17 cellular contexts compared by ENCODE assay signal in the genomic region with DNA sequence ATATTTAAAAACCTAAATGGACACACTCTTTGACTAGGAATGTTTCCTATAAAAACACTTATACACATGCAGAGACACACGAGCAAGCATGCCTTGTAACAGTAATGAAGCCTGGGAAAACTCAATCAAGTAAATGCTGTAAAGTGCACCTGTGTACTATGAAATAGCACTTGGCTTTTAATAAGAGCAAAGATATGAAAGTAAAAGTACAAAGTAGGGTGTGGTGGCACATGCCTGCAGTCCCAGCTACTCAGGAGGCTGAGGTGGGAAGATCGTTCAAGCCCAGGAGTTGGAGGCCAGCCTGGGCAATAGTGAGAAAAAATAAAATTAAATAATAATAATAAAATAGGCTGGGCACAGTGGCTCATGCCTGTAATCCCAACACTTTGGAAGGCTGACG.
DNase-seq lines count a peak whose midpoint lies in the region; ATAC-seq and TF ChIP-seq lines count a peak whose summit lies in the region.
"Had no signal": no experiment of that assay in that cellular context is flagged by ENCODE, and none has a peak within 500 bp of the region (broad histone marks: within the 10 kb centered on the region; RNA-seq: fewer than 3 reads in every experiment).

No MANE protein-coding gene starts in this region.

- H3K4me3 ChIP-seq in H7 (ENCODE audit: insufficient read depth, low read depth, low read length), result no peak overlapping the region
- no peak overlapping the region for H3K4me3 ChIP-seq in thyroid gland (replicated peaks in 1 of 3)
- H3K4me3 ChIP-seq in gastroesophageal sphincter, result no peak overlapping the region

- H3K27me3 ChIP-seq in H7 (ENCODE audit: control insufficient read depth, insufficient read depth, low read length), result no peaks in the 10 kb centered on the region
- no peaks in the 10 kb centered on the region for H3K27me3 ChIP-seq in thyroid gland
- H3K27me3 ChIP-seq in gastroesophageal sphincter, result no peaks in the 10 kb centered on the region

- peak overlapping the region; percentile 25 for H3K27ac Mint-ChIP-seq in activated CD8-positive, alpha-beta T cell treated with anti-CD3 and anti-CD28 coated beads, Interleukin-2, amount 10 ng/mL, durations not matched to agents 7 days and 5 days
- H3K27ac Mint-ChIP-seq in activated CD8-positive, alpha-beta T cell treated with anti-CD3 and anti-CD28 coated beads for 36 hours, result no peak overlapping the region
- no peak overlapping the region for H3K27ac Mint-ChIP-seq in chondrocyte (ENCODE audit: unreplicated experiment)

- H3K36me3 Mint-ChIP-seq in activated CD8-positive, alpha-beta T cell treated with anti-CD3 and anti-CD28 coated beads, Interleukin-2, amount 10 ng/mL, durations not matched to agents 7 days and 5 days (ENCODE audit: low read depth), result peaks cover 12% of the 10 kb centered on the region
- peaks cover 8% of the 10 kb centered on the region for H3K36me3 Mint-ChIP-seq in activated CD8-positive, alpha-beta T cell treated with anti-CD3 and anti-CD28 coated beads for 36 hours (ENCODE audit: low read depth)
- H3K36me3 Mint-ChIP-seq in chondrocyte (ENCODE audit: low read depth), result peaks cover 1% of the 10 kb centered on the region
- H3K36me3 Mint-ChIP-seq: IgD-negative memory B cell had no signal

- H3K27me3 Mint-ChIP-seq in activated CD8-positive, alpha-beta T cell treated with anti-CD3 and anti-CD28 coated beads, Interleukin-2, amount 10 ng/mL, durations not matched to agents 7 days and 5 days (ENCODE audit: low read depth), result no peaks in the 10 kb centered on the region
- no peaks in the 10 kb centered on the region for H3K27me3 Mint-ChIP-seq in activated CD8-positive, alpha-beta T cell treated with anti-CD3 and anti-CD28 coated beads for 36 hours
- H3K27me3 Mint-ChIP-seq in chondrocyte (ENCODE audit: low read depth), result no peaks in the 10 kb centered on the region
- H3K27me3 Mint-ChIP-seq: CD4-positive, CD25-positive, alpha-beta regulatory T cell; IgD-negative memory B cell had no signal

- peaks cover 57% of the 10 kb centered on the region for H3K4me1 Mint-ChIP-seq in activated CD8-positive, alpha-beta T cell treated with anti-CD3 and anti-CD28 coated beads, Interleukin-2, amount 10 ng/mL, durations not matched to agents 7 days and 5 days (ENCODE audit: low read depth)
- H3K4me1 Mint-ChIP-seq in activated CD8-positive, alpha-beta T cell treated with anti-CD3 and anti-CD28 coated beads for 36 hours (ENCODE audit: low read depth), result peaks cover 58% of the 10 kb centered on the region
- H3K4me1 Mint-ChIP-seq in chondrocyte (ENCODE audit: low read depth), result peaks cover 26% of the 10 kb centered on the region

- DNase-seq in activated CD8-positive, alpha-beta T cell treated with anti-CD3 and anti-CD28 coated beads, Interleukin-2, amount 10 ng/mL, durations not matched to agents 7 days and 5 days, result no peak
- no peak for DNase-seq in activated CD8-positive, alpha-beta T cell treated with anti-CD3 and anti-CD28 coated beads for 36 hours
- DNase-seq in H7 (peak; percentile 2), chondrocyte (ENCODE audit: low spot score) (peak; percentile 5), thyroid gland (no peak), SHP77 (lab: John Stamatoyannopoulos, UW) (no peak), NCI-H69 (lab: John Stamatoyannopoulos, UW) (no peak)
- DNase-seq: DMS79, NCI-H1048, NCI-H1694, NCI-H2107, NCI-H748 treated with DMSO at 0.1 percent for 48 hours, PC-3 had no signal

- CTCF ChIA-PET in activated CD8-positive, alpha-beta T cell treated with anti-CD3 and anti-CD28 coated beads, Interleukin-2, amount 10 ng/mL, durations not matched to agents 7 days and 5 days (lab: Charles Lee), result interaction anchor here (1.0 to 1.2 kb wide), 2 partner anchors 8 to 12 kb away, joined by 3 to 6 read pairs; no protein-coding TSS in a partner anchor
- CTCF ChIA-PET in activated CD8-positive, alpha-beta T cell treated with anti-CD3 and anti-CD28 coated beads for 36 hours (lab: Charles Lee), result no interaction called here

- peaks cover 58 to 89% of the 10 kb centered on the region in 2 donors for H3K4me1 ChIP-seq in thyroid gland
- peaks cover 0 to 37% (median 13%) of the 10 kb centered on the region in 3 donors for H3K4me1 ChIP-seq in gastroesophageal sphincter

- H3K36me3 ChIP-seq in H7 (replicated peaks; ENCODE audit: control insufficient read depth, insufficient read depth, low read length) (no peaks in the 10 kb centered on the region), thyroid gland (no peaks in the 10 kb centered on the region), gastroesophageal sphincter (no peaks in the 10 kb centered on the region)

- ATAC-seq in activated CD8-positive, alpha-beta T cell treated with anti-CD3 and anti-CD28 coated beads, Interleukin-2, amount 10 ng/mL, durations not matched to agents 7 days and 5 days, result no peak
- ATAC-seq in activated CD8-positive, alpha-beta T cell treated with anti-CD3 and anti-CD28 coated beads for 36 hours, result no peak
- no peak for ATAC-seq in gastroesophageal sphincter
- ATAC-seq: PC-3, Right ventricle myocardium inferior had no signal

- H3K27ac ChIP-seq in thyroid gland (peak overlapping the region; percentile 90 to 98 (median 93)), gastroesophageal sphincter (no peak overlapping the region)

- intact Hi-C loops in activated CD8-positive, alpha-beta T cell treated with anti-CD3 and anti-CD28 coated beads for 36 hours (cut with micrococcal nuclease), result no loop called here
- intact Hi-C loops in thyroid gland (cut with DNase I), result no loop called here

- TF ChIP-seq POLR2A in thyroid gland (IDR thresholded peaks at IDR 0.05) (no peak), gastroesophageal sphincter (IDR thresholded peaks at IDR 0.05) (no peak)

- TF ChIP-seq EP300 in gastroesophageal sphincter (IDR thresholded peaks at IDR 0.05), result no peak

- no peaks in the 10 kb centered on the region for H3K9me3 Mint-ChIP-seq in activated CD8-positive, alpha-beta T cell treated with anti-CD3 and anti-CD28 coated beads, Interleukin-2, amount 10 ng/mL, durations not matched to agents 7 days and 5 days (ENCODE audit: insufficient read depth)
- no peaks in the 10 kb centered on the region for H3K9me3 Mint-ChIP-seq in activated CD8-positive, alpha-beta T cell treated with anti-CD3 and anti-CD28 coated beads for 36 hours
- no peaks in the 10 kb centered on the region for H3K9me3 Mint-ChIP-seq in chondrocyte (ENCODE audit: low read depth)
- H3K9me3 Mint-ChIP-seq: CD4-positive, CD25-positive, alpha-beta regulatory T cell; IgD-negative memory B cell had no signal

- 43 to 46% methylated on average over 3 of the region's 3 CpGs for WGBS in thyroid gland, 2 donors
- WGBS in gastroesophageal sphincter (ENCODE audit: low coverage in 1 of 2), 2 donors, result 70 to 81% methylated on average over 3 of the region's 3 CpGs

- H3K9me3 ChIP-seq in thyroid gland (no peaks in the 10 kb centered on the region), gastroesophageal sphincter (no peaks in the 10 kb centered on the region)

- POLR2A ChIA-PET in activated CD8-positive, alpha-beta T cell treated with anti-CD3 and anti-CD28 coated beads, Interleukin-2, amount 10 ng/mL, durations not matched to agents 7 days and 5 days (lab: Charles Lee), result no interaction called here
- POLR2A ChIA-PET in activated CD8-positive, alpha-beta T cell treated with anti-CD3 and anti-CD28 coated beads for 36 hours (lab: Charles Lee), result no interaction called here

- TF ChIP-seq CTCF in activated CD8-positive, alpha-beta T cell treated with anti-CD3 and anti-CD28 coated beads for 36 hours (IDR thresholded peaks at IDR 0.05), result no peak
- TF ChIP-seq CTCF in chondrocyte (IDR thresholded peaks at IDR 0.05) (no peak), thyroid gland (IDR thresholded peaks at IDR 0.05) (no peak), gastroesophageal sphincter (IDR thresholded peaks at IDR 0.05) (no peak)

- H3K4me3 Mint-ChIP-seq in activated CD8-positive, alpha-beta T cell treated with anti-CD3 and anti-CD28 coated beads, Interleukin-2, amount 10 ng/mL, durations not matched to agents 7 days and 5 days, result peak overlapping the region; percentile 15
- no peak overlapping the region for H3K4me3 Mint-ChIP-seq in activated CD8-positive, alpha-beta T cell treated with anti-CD3 and anti-CD28 coated beads for 36 hours
- no peak overlapping the region for H3K4me3 Mint-ChIP-seq in chondrocyte (ENCODE audit: unreplicated experiment)

Comparison
In these comparisons a context has a peak if more than half of its experiments do, and no peak if none do; other contexts are left out.
1. DNase-seq: peak in H7 (single experiment) and chondrocyte (single experiment); none in activated CD8-positive, alpha-beta T cell treated with anti-CD3 and anti-CD28 coated beads, Interleukin-2, amount 10 ng/mL, durations not matched to agents 7 days and 5 days (single experiment), activated CD8-positive, alpha-beta T cell treated with anti-CD3 and anti-CD28 coated beads for 36 hours (single experiment), thyroid gland (0 of 2), SHP77 (0 of 2) and NCI-H69 (single experiment).
2. H3K27ac ChIP-seq: peak in thyroid gland (3 of 3); none in gastroesophageal sphincter (0 of 4).